ENCODE assay signal across 1 cellular context in the genomic region with DNA sequence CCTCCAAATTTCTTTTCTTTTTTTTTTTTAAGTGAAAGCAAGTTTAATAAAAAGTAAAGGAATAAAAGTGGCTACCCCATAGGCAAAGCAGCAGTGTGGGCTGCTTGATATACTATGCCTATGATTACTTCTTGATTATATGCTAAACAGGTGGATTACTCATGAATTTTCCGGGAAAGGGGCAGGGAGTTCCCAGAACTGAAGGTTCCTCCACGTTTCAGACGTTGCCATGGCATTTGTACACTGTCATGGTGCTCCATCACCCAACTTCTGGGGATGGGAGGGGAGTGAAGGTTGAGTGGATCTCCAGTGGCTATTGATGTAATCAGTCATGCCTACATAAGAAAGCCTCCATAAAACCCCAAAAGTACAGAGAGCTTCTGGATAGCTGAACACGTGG.
A peak's percentile ranks its signal among the peaks of the same experiment; 100 is the strongest.
TF ChIP-seq lines count a peak whose summit lies in the region.

No MANE protein-coding gene starts in this region.

TF ChIP-seq in K562, 482 proteins besides CTCF, POLR2A, EP300 and RAD21 (continued from another document):
- peak; percentile 88 for TF ChIP-seq FOSL1 (tag; conservative IDR thresholded peaks at IDR 0.05)
- TF ChIP-seq PBX2 (CRISPR knock-in tag; IDR thresholded peaks at IDR 0.05; ENCODE audit: low read depth), result no peak
- TF ChIP-seq PBX2 (tag; conservative IDR thresholded peaks at IDR 0.05; ENCODE audit: low read depth), result peak; percentile 36; the same call in 1 of the 2 replicates
- no peak for TF ChIP-seq SETDB1 (IDR thresholded peaks at IDR 0.05; ENCODE audit: low read length)
- 0 out of 2 replicates have a peak, but pooled peaks have one; percentile 28 for TF ChIP-seq FOXJ2 (tag; IDR thresholded peaks at IDR 0.05)
- TF ChIP-seq BMI1 (IDR thresholded peaks at IDR 0.05; ENCODE audit: low read length), result peak; percentile 30; the same call in 1 of the 2 replicates
- 0 out of 2 replicates have a peak, but pooled peaks have one; percentile 31 for TF ChIP-seq VEZF1 (CRISPR knock-in tag; IDR thresholded peaks at IDR 0.05)
- TF ChIP-seq RFX1 (IDR thresholded peaks at IDR 0.05), result peak; percentile 82
- no peak for TF ChIP-seq HSF4 (CRISPR knock-in tag; IDR thresholded peaks at IDR 0.05; ENCODE audit: borderline replicate concordance)
- peak; percentile 73 for TF ChIP-seq STAT5A (IDR thresholded peaks at IDR 0.05; ENCODE audit: borderline replicate concordance, low read length)
- TF ChIP-seq, protein P1, sequence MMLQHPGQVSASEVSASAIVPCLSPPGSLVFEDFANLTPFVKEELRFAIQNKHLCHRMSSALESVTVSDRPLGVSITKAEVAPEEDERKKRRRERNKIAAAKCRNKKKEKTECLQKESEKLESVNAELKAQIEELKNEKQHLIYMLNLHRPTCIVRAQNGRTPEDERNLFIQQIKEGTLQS (IDR thresholded peaks at IDR 0.05), result peak; percentile 76; the same call in 1 of the 2 replicates
- TF ChIP-seq, protein P1 (CRISPR knock-in tag; conservative IDR thresholded peaks at IDR 0.05), result no peak
- peak; percentile 81 for TF ChIP-seq JUND (IDR thresholded peaks at IDR 0.05; ENCODE audit: borderline replicate concordance, low read depth, low read length)
- TF ChIP-seq JUND (tag; IDR thresholded peaks at IDR 0.05; ENCODE audit: borderline replicate concordance, low read depth, low read length), result peak; percentile 69; the same call in 1 of the 3 replicates
- 0 out of 2 replicates have a peak, but pooled peaks have one; percentile 27 for TF ChIP-seq ATF7 (IDR thresholded peaks at IDR 0.05)
- no peak for TF ChIP-seq ZBTB7A (IDR thresholded peaks at IDR 0.05; ENCODE audit: borderline replicate concordance, control insufficient read depth, low read depth, low read length)
TF ChIP-seq in K562: peak in this region for 12.
